ENCODE assay signal across 16 cellular contexts in the genomic region with DNA sequence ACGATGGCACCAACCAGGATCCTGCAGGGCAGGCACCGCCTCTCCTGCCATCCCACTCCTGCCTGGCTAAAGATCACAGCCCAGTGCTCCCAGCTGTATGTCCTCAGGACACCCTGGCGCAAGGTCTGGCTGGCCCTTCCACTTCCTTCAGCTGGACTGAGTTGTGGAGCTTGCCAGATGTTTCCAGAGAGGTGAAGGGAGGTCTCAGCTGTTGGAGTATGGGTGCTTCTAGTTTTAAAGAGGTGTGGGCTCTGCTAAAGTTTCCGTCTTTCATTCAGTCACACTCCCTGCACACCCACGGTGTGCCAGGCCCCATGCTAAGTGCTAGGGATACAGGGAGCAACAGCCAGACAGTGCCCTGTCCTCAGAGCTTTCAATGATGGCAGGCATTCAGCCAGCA. TPM values are rescaled to one million over a fixed set of nuclear protein-coding genes. Genes with fewer than 3 reads are reported as not detected.
DNase-seq lines count a peak whose midpoint lies in the region; ATAC-seq and TF ChIP-seq lines count a peak whose summit lies in the region.
"Had no signal": no experiment of that assay in that cellular context is flagged by ENCODE, and none has a peak within 500 bp of the region (broad histone marks: within the 10 kb centered on the region; RNA-seq: fewer than 3 reads in every experiment).

No MANE protein-coding gene starts in this region.

- H3K9me3 Mint-ChIP-seq in IgD-negative memory B cell (no peaks in the 10 kb centered on the region), memory B cell (peaks cover 5% of the 10 kb centered on the region)
- H3K9me3 Mint-ChIP-seq in activated T-helper 17 cell treated with anti-CD3 and anti-CD28 coated beads, Interleukin-2, amount 50 U/mL, for 72 hours, result no peaks in the 10 kb centered on the region

- H4K20me1 ChIP-seq in BLaER1 treated with 17β-estradiol and CSF1 and Interleukin-3, amounts not matched to agents 10 nM and 100 nM, result peaks cover 0 to 6% (median 0%) of the 10 kb centered on the region in 11 experiments; a peak in 4 of 22 replicates

- H3K27ac Mint-ChIP-seq in IgD-negative memory B cell (peak overlapping the region; percentile 76 to 99 (median 88)), memory B cell (peak overlapping the region; percentile 91)
- peak overlapping the region; percentile 69 for H3K27ac Mint-ChIP-seq in activated T-helper 17 cell treated with anti-CD3 and anti-CD28 coated beads, Interleukin-2, amount 50 U/mL, for 72 hours

- H3K27me3 Mint-ChIP-seq in IgD-negative memory B cell (no peaks in the 10 kb centered on the region), memory B cell (no peaks in the 10 kb centered on the region)
- no peaks in the 10 kb centered on the region for H3K27me3 Mint-ChIP-seq in activated T-helper 17 cell treated with anti-CD3 and anti-CD28 coated beads, Interleukin-2, amount 50 U/mL, for 72 hours

- H3K4me3 Mint-ChIP-seq in IgD-negative memory B cell (peak overlapping the region; percentile 70 to 94 (median 87)), memory B cell (peak overlapping the region; percentile 78)
- no peak overlapping the region for H3K4me3 Mint-ChIP-seq in activated T-helper 17 cell treated with anti-CD3 and anti-CD28 coated beads, Interleukin-2, amount 50 U/mL, for 72 hours

- no peak for TF ChIP-seq CTCF in GM13976 (IDR thresholded peaks at IDR 0.05; ENCODE audit: borderline replicate concordance, control extremely low read depth, extremely low read depth, insufficient read depth, missing control alignments)

- peaks cover 0 to 11% (median 0%) of the 10 kb centered on the region in 11 experiments; a peak in 3 of 22 replicates for H3K27me3 ChIP-seq in BLaER1 treated with 17β-estradiol and CSF1 and Interleukin-3, amounts not matched to agents 10 nM and 100 nM
- H3K27me3 ChIP-seq in MG63, result no peaks in the 10 kb centered on the region
- H3K27me3 ChIP-seq: BE2C had no signal

- peak overlapping the region; percentile 74 to 98 (median 91) for H3K4me2 ChIP-seq in BLaER1 treated with 17β-estradiol and CSF1 and Interleukin-3, amounts not matched to agents 10 nM and 100 nM

- H3K4me1 ChIP-seq in BLaER1 treated with 17β-estradiol and CSF1 and Interleukin-3, amounts not matched to agents 10 nM and 100 nM, result peaks cover 74 to 100% (median 100%) of the 10 kb centered on the region in 10 experiments
- H3K4me1 ChIP-seq: HAP-1 had no signal

- no peaks in the 10 kb centered on the region for H3K36me3 ChIP-seq in BLaER1 treated with 17β-estradiol and CSF1 and Interleukin-3, amounts not matched to agents 10 nM and 100 nM
- no peaks in the 10 kb centered on the region for H3K36me3 ChIP-seq in MG63
- H3K36me3 ChIP-seq: BE2C, HAP-1 had no signal

- H3K27ac ChIP-seq in BLaER1 treated with 17β-estradiol and CSF1 and Interleukin-3, amounts not matched to agents 10 nM and 100 nM, result peak overlapping the region in 10 of 11 experiments; percentile 37 to 86 (median 72); a peak in 18 of 22 replicates

- ATAC-seq in activated T-helper 17 cell treated with anti-CD3 and anti-CD28 coated beads, Interleukin-2, amount 50 U/mL, for 72 hours (replicated peaks), result no peak
- ATAC-seq in memory B cell (ENCODE audit: low read depth) (no peak), HG03135 (IDR thresholded peaks at IDR 0.05; ENCODE audit: unreplicated experiment) (no peak)
- ATAC-seq: SK-N-SH treated with all-trans-retinoic acid at 6 μM for 48 hours had no signal

- H3K4me1 Mint-ChIP-seq in IgD-negative memory B cell (peaks cover 66 to 75% (median 73%) of the 10 kb centered on the region in 3 donors), memory B cell (peaks cover 81% of the 10 kb centered on the region)
- H3K4me1 Mint-ChIP-seq in activated T-helper 17 cell treated with anti-CD3 and anti-CD28 coated beads, Interleukin-2, amount 50 U/mL, for 72 hours, result peaks cover 15% of the 10 kb centered on the region

- H3K9ac ChIP-seq in BLaER1 treated with 17β-estradiol and CSF1 and Interleukin-3, amounts not matched to agents 10 nM and 100 nM, result peak overlapping the region in 9 of 11 experiments; percentile 10 to 71 (median 60); a peak in 14 of 22 replicates

- H3K36me3 Mint-ChIP-seq in IgD-negative memory B cell (no peaks in the 10 kb centered on the region), memory B cell (peaks cover 4% of the 10 kb centered on the region)
- no peaks in the 10 kb centered on the region for H3K36me3 Mint-ChIP-seq in activated T-helper 17 cell treated with anti-CD3 and anti-CD28 coated beads, Interleukin-2, amount 50 U/mL, for 72 hours (ENCODE audit: low read depth)

- H3K9me3 ChIP-seq in BLaER1 treated with 17β-estradiol and CSF1 and Interleukin-3, amounts not matched to agents 10 nM and 100 nM (replicated peaks in 1 of 11), result peaks cover 0 to 18% (median 8%) of the 10 kb centered on the region in 11 experiments; a peak in 12 of 22 replicates
- 0 out of 2 replicates have a peak, but pooled peaks cover 2% of the 10 kb centered on the region for H3K9me3 ChIP-seq in MG63
- H3K9me3 ChIP-seq: BE2C, HAP-1 had no signal

- DNase-seq in memory B cell (ENCODE audit: low spot score in 2 of 2) (no peak), NCI-H146 (lab: John Stamatoyannopoulos, UW) (no peak), MG63 (no peak), GM13976 (ENCODE audit: low spot score) (no peak)
- DNase-seq: BE2C, NCI-H1105, NCI-H187 treated with DMSO at 0.1 percent for 48 hours, NCI-H446 treated with DMSO at 0.1 percent for 48 hours, NCI-H774, SHP77 had no signal

- in situ Hi-C loops in GM13976 (cut with MboI; ENCODE audit: low sequenced_read_pairs, unreplicated experiment), result no loop called here

- peak overlapping the region in 5 of 10 experiments; percentile 12 to 47 (median 27); a peak in 7 of 20 replicates for H3K4me3 ChIP-seq in BLaER1 treated with 17β-estradiol and CSF1 and Interleukin-3, amounts not matched to agents 10 nM and 100 nM
- H3K4me3 ChIP-seq in MG63, result no peak overlapping the region
- H3K4me3 ChIP-seq: HAP-1 had no signal

RNA-seq across cellular contexts. Expression of gene C5orf15, which starts 34.1 kb away (rescaled TPM):
- 25.5 TPM for polyA plus RNA-seq in IgD-negative memory B cell
- total RNA-seq in activated T-helper 17 cell treated with anti-CD3 and anti-CD28 coated beads, Interleukin-2, amount 50 U/mL, for 72 hours, result 10 to 100 TPM; 17.9 to 36.8 TPM
- total RNA-seq in MG63 (2014; rRNA removed; shearing (Covaris generic); ENCODE audit: low replicate concordance), result 96.2 and 153 TPM in 2 replicates
